In the genomic region with DNA sequence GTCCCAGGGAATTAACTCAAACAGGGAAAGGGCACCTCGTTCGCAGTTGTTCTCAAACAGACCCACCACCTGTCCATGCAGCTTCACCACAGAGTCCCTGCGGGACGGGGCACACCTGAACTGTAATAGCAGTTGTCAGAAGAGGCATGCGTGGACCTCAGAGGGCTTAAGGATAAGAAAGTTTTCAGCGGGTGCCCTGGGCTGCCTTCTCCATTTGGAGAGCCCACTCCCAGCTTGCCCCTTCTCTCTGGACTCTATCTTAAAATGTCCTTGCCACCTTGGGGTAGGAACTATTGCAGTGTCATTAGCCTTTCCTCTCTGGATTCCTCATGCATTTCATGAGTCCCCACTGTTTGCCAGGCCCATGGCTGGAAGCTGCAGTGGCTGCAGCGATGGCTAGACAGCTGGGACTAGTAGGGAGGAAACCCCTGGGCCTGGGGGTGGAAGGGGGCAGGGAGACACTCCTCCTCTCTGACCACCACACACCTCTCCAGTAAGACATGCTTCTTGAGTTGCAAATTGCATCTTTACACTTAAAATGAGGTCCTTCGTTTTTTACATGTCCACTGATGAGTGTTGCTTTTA, we compare ENCODE assay signal across 1 cellular context.
TF ChIP-seq lines count a peak whose summit lies in the region.

No MANE protein-coding gene starts in this region.

TF ChIP-seq in GM23338, 12 proteins besides CTCF, POLR2A, EP300 and RAD21 (continued from another document):
- TF ChIP-seq ZNF462 (CRISPR knock-in tag; IDR thresholded peaks at IDR 0.05) = no peak
TF ChIP-seq in GM23338: peak in this region for 0.
